In the genomic region with DNA sequence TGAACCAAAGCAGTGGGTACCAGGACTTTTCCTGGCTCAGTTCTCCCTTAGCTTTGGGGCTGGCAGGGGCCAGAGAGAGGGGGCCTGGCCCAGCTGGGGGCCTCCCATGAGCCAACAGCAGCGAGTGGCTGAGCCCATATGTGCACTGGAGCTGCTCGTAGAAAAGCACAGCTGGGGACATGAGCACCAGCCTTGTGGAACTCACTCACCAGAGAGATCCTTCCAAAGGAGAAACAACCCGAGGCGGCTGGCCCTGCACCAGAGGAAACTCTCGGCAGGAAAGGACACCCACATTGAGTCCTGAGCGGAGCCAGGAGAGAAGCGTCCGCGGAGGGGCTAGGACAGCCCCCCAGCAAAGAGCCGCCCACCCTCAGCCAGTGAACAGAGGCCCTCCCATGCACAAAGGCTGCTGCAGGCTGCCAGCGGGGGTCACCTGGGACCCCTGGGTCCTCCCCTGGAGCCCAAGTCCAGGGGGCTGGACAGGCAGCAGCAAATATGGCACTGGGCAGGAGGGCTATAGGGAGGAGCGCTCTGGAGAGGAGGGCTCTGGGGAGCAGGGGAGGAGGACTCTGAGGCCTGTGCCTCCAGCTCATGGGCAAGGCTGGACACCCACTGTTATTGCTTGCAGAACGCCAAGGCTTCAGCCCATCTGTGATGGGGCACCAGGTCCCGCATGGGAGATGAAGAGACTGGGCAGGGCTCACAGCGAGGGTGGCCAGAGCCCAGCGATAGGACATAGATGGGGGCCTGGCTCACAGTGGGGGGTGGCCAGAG, we compare ENCODE assay signal across 1 cellular context.
TF ChIP-seq lines count a peak whose summit lies in the region.

No MANE protein-coding gene starts in this region.

TF ChIP-seq in HEK293, 187 proteins besides CTCF, POLR2A, EP300 and RAD21 (continued from another document):
- TF ChIP-seq, protein P1, sequence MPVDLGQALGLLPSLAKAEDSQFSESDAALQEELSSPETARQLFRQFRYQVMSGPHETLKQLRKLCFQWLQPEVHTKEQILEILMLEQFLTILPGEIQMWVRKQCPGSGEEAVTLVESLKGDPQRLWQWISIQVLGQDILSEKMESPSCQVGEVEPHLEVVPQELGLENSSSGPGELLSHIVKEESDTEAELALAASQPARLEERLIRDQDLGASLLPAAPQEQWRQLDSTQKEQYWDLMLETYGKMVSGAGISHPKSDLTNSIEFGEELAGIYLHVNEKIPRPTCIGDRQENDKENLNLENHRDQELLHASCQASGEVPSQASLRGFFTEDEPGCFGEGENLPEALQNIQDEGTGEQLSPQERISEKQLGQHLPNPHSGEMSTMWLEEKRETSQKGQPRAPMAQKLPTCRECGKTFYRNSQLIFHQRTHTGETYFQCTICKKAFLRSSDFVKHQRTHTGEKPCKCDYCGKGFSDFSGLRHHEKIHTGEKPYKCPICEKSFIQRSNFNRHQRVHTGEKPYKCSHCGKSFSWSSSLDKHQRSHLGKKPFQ (tag by site-specific recombination; IDR thresholded peaks at IDR 0.05): no peak
- TF ChIP-seq TRIM28 (IDR thresholded peaks at IDR 0.05; ENCODE audit: borderline replicate concordance, low read length) (no peak), ZNF549 (tag by site-specific recombination; IDR thresholded peaks at IDR 0.05) (no peak), ZNF677 (tag by site-specific recombination; IDR thresholded peaks at IDR 0.05) (no peak), ZNF654 (tag by site-specific recombination; IDR thresholded peaks at IDR 0.05; ENCODE audit: low read depth) (no peak), GLIS1 (tag by site-specific recombination; IDR thresholded peaks at IDR 0.05) (peak; percentile 76), ZFP69B (tag by site-specific recombination; IDR thresholded peaks at IDR 0.05) (no peak), ZNF529 (tag by site-specific recombination; IDR thresholded peaks at IDR 0.05; ENCODE audit: insufficient replicate concordance) (no peak)
- TF ChIP-seq, protein P2, sequence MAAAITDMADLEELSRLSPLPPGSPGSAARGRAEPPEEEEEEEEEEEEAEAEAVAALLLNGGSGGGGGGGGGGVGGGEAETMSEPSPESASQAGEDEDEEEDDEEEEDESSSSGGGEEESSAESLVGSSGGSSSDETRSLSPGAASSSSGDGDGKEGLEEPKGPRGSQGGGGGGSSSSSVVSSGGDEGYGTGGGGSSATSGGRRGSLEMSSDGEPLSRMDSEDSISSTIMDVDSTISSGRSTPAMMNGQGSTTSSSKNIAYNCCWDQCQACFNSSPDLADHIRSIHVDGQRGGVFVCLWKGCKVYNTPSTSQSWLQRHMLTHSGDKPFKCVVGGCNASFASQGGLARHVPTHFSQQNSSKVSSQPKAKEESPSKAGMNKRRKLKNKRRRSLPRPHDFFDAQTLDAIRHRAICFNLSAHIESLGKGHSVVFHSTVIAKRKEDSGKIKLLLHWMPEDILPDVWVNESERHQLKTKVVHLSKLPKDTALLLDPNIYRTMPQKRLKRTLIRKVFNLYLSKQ (tag by site-specific recombination; IDR thresholded peaks at IDR 0.05; ENCODE audit: borderline replicate concordance): no peak
